ENCODE assay signal across 8 cellular contexts in genomic region chr22:19178065-19178658, GRCh38. TPM values are rescaled to one million over a fixed set of nuclear protein-coding genes. Genes with fewer than 3 reads are reported as not detected.
DNase-seq lines count a peak whose midpoint lies in the region; ATAC-seq and TF ChIP-seq lines count a peak whose summit lies in the region.

No MANE protein-coding gene starts in this region.

- 0% methylated on average over 57 to 73 of the region's 80 CpGs for WGBS in heart right ventricle, 2 donors
- WGBS in psoas muscle, 3 donors = 3 to 4% (median 4%) methylated on average over 34 to 80 of the region's 80 CpGs

- no peaks in the 10 kb centered on the region for H3K9me3 Mint-ChIP-seq in activated naive CD4-positive, alpha-beta T cell treated with anti-CD3 and anti-CD28 coated beads, Interleukin-2, amount 50 U/mL, for 24 hours

- no peaks in the 10 kb centered on the region for H3K36me3 Mint-ChIP-seq in activated naive CD4-positive, alpha-beta T cell treated with anti-CD3 and anti-CD28 coated beads, Interleukin-2, amount 50 U/mL, for 24 hours

- H3K9me3 ChIP-seq in heart right ventricle = no peaks in the 10 kb centered on the region
- H3K9me3 ChIP-seq in psoas muscle = no peaks in the 10 kb centered on the region

- no peak overlapping the region for H3K27ac Mint-ChIP-seq in activated naive CD4-positive, alpha-beta T cell treated with anti-CD3 and anti-CD28 coated beads, Interleukin-2, amount 50 U/mL, for 24 hours

- H3K4me1 ChIP-seq in heart right ventricle = peaks cover 16 to 58% (median 44%) of the 10 kb centered on the region in 9 donors
- H3K4me1 ChIP-seq in psoas muscle = peaks cover 21% of the 10 kb centered on the region

- H3K4me1 Mint-ChIP-seq in activated naive CD4-positive, alpha-beta T cell treated with anti-CD3 and anti-CD28 coated beads, Interleukin-2, amount 50 U/mL, for 24 hours = peaks cover 29% of the 10 kb centered on the region

- peak overlapping the region; percentile 36 for H3K4me3 Mint-ChIP-seq in activated naive CD4-positive, alpha-beta T cell treated with anti-CD3 and anti-CD28 coated beads, Interleukin-2, amount 50 U/mL, for 24 hours

- no peaks in the 10 kb centered on the region for H3K27me3 ChIP-seq in heart right ventricle
- no peaks in the 10 kb centered on the region for H3K27me3 ChIP-seq in psoas muscle (ENCODE audit: insufficient read depth in 3 of 3, low read length in 2 of 3)

- H3K36me3 ChIP-seq in heart right ventricle = peaks cover 0 to 6% (median 0%) of the 10 kb centered on the region in 9 donors
- H3K36me3 ChIP-seq in psoas muscle (ENCODE audit: insufficient read depth in 1 of 2, low read depth in 1 of 2) = peaks cover 0 to 48% of the 10 kb centered on the region in 2 donors

- ATAC-seq in HG02642 (IDR thresholded peaks at IDR 0.05; ENCODE audit: poor library complexity, unreplicated experiment) (peak; percentile 45), heart right ventricle (peak in 4 of 8 donors; percentile 2 to 11 (median 8)), psoas muscle (peak in 1 of 4 donors; percentile 4)

- TF ChIP-seq CTCF in heart right ventricle (IDR thresholded peaks at IDR 0.05) = no peak
- no peak for TF ChIP-seq CTCF in psoas muscle (IDR thresholded peaks at IDR 0.05)

- intact Hi-C loops in heart right ventricle (cut with DNase I) (loop anchor here in 3 of 10 donors (1.0 to 5.0 kb wide), 4 partner anchors 114 to 301 kb away; partner anchors contain the start of genes CDC45 (in 2 of the 3), CLTCL1 (in 2 of the 3), HIRA (in 2 of the 3) and MRPL40 (in 2 of the 3)), psoas muscle (cut with DNase I) (loop anchor here in 1 of 2 donors (5.0 kb wide), 1 partner anchor 36 kb away; the partner anchor contains the start of gene ESS2)

- DNase-seq in NCI-H2227 (lab: John Stamatoyannopoulos, UW; ENCODE audit: unreplicated experiment) (peak; percentile 89), NCI-H2227 treated with DMSO at 0.1 percent for 48 hours (lab: John Stamatoyannopoulos, UW) (no peak), NCI-H774 (lab: John Stamatoyannopoulos, UW) (peak; percentile 52), heart right ventricle (peak in 1 of 2 donors; percentile 52), psoas muscle (peak in 1 of 2 donors; percentile 72), DMS79 treated with DMSO at 0.1 percent for 48 hours (lab: John Stamatoyannopoulos, UW) (no peak)

- H3K27ac ChIP-seq in heart right ventricle = peak overlapping the region; percentile 77 to 93 (median 88)
- peak overlapping the region; percentile 82 for H3K27ac ChIP-seq in psoas muscle

- no peaks in the 10 kb centered on the region for H3K27me3 Mint-ChIP-seq in activated naive CD4-positive, alpha-beta T cell treated with anti-CD3 and anti-CD28 coated beads, Interleukin-2, amount 50 U/mL, for 24 hours

- H3K4me3 ChIP-seq in heart right ventricle = peak overlapping the region; percentile 66 to 96 (median 89)
- H3K4me3 ChIP-seq in psoas muscle = peak overlapping the region; percentile 73

RNA-seq across cellular contexts. Expression of gene SLC25A1, which starts 0.4 kb away (rescaled TPM):
- total RNA-seq in heart right ventricle (10 to 100 TPM; 14.8 to 29.1 (median 19.9) TPM), psoas muscle (10 to 100 TPM in 2 of 4 donors, 1 to 10 TPM in 2; 7.3 to 23.1 (median 13.0) TPM)
- polyA plus RNA-seq in heart right ventricle (10 to 100 TPM; 23.1 to 31.9 TPM), psoas muscle (10 to 100 TPM in 2 of 3 donors, 1 to 10 TPM in 1; 7.5 to 20.1 (median 10.8) TPM)

RNA-seq across cellular contexts. Expression of gene GSC2, which starts 28.1 kb away (rescaled TPM):
- total RNA-seq in heart right ventricle (not detected), psoas muscle (not detected)
- polyA plus RNA-seq in heart right ventricle (not detected), psoas muscle (not detected)

RNA-seq across cellular contexts. Expression of gene ESS2, which starts 33.7 kb away (rescaled TPM):
- total RNA-seq in heart right ventricle (10 to 100 TPM in 3 of 10 donors, 1 to 10 TPM in 7; 7.5 to 11.5 (median 9.2) TPM), psoas muscle (10 to 100 TPM in 3 of 4 donors, 1 to 10 TPM in 1; 7.9 to 14.0 (median 10.9) TPM)
- polyA plus RNA-seq in heart right ventricle (10 to 100 TPM; 12.4 to 14.3 TPM), psoas muscle (10 to 100 TPM in 2 of 3 donors, 1 to 10 TPM in 1; 9.3 to 13.6 (median 12.6) TPM)

RNA-seq across cellular contexts. Expression of gene TSSK2, which starts 47.1 kb away (rescaled TPM):
- under 1 TPM in 1 of 10 donors, not detected in 9; 0.19 TPM for total RNA-seq in heart right ventricle
- polyA plus RNA-seq in heart right ventricle = under 1 TPM; 0.14 to 0.37 TPM
- total RNA-seq in psoas muscle = under 1 TPM in 1 of 4 donors, not detected in 3; 0.32 TPM
- under 1 TPM; 0.14 to 0.32 (median 0.23) TPM for polyA plus RNA-seq in psoas muscle

RNA-seq across cellular contexts. Expression of gene DGCR2, which starts 56.0 kb away (rescaled TPM):
- 10 to 100 TPM; 27.0 to 58.0 (median 42.2) TPM for total RNA-seq in heart right ventricle
- polyA plus RNA-seq in heart right ventricle = 10 to 100 TPM; 17.0 to 28.5 TPM
- 10 to 100 TPM; 13.1 to 27.6 (median 25.9) TPM for total RNA-seq in psoas muscle
- 10 to 100 TPM; 13.2 to 24.5 (median 15.0) TPM for polyA plus RNA-seq in psoas muscle

Comparison
In these comparisons a context has a peak if more than half of its experiments do, and no peak if none do; other contexts are left out.
1. DNase-seq: peak in NCI-H2227 (single experiment) and NCI-H774 (single experiment); none in NCI-H2227 treated with DMSO at 0.1 percent for 48 hours (single experiment) and DMS79 treated with DMSO at 0.1 percent for 48 hours (single experiment).